19 cellular contexts compared by ENCODE assay signal in genomic region chr11:120551191-120551590, GRCh38. TPM values are rescaled to one million over a fixed set of nuclear protein-coding genes. Genes with fewer than 3 reads are reported as not detected.
"Had no signal": no experiment of that assay in that cellular context is flagged by ENCODE, and none has a peak within 500 bp of the region (broad histone marks: within the 10 kb centered on the region; RNA-seq: fewer than 3 reads in every experiment).

No MANE protein-coding gene starts in this region.

- DNase-seq: Kasumi-1, MM.1S, NCI-H1092 treated with DMSO at 0.1 percent for 48 hours, NCI-H1436, NCI-H187, NCI-H2029, NCI-H2081 treated with DMSO at 0.1 percent for 48 hours, NCI-H2171, NCI-H226, NCI-H446, NCI-H510A, NCI-H524 treated with DMSO at 0.1 percent for 48 hours, NCI-H774, SHP77, SK-N-SH, SW 1271 had no signal

- H3K4me3 Mint-ChIP-seq: IgD-negative memory B cell had no signal

- H3K27ac Mint-ChIP-seq: IgD-negative memory B cell had no signal

- ATAC-seq: HepG2, K562 had no signal

RNA-seq across cellular contexts. Expression of gene GRIK4, which starts 39.6 kb away (rescaled TPM):
- polyA plus RNA-seq: IgD-negative memory B cell, K562 had no signal
